Comparison of ENCODE assay signal across 1 cellular context in the genomic region with DNA sequence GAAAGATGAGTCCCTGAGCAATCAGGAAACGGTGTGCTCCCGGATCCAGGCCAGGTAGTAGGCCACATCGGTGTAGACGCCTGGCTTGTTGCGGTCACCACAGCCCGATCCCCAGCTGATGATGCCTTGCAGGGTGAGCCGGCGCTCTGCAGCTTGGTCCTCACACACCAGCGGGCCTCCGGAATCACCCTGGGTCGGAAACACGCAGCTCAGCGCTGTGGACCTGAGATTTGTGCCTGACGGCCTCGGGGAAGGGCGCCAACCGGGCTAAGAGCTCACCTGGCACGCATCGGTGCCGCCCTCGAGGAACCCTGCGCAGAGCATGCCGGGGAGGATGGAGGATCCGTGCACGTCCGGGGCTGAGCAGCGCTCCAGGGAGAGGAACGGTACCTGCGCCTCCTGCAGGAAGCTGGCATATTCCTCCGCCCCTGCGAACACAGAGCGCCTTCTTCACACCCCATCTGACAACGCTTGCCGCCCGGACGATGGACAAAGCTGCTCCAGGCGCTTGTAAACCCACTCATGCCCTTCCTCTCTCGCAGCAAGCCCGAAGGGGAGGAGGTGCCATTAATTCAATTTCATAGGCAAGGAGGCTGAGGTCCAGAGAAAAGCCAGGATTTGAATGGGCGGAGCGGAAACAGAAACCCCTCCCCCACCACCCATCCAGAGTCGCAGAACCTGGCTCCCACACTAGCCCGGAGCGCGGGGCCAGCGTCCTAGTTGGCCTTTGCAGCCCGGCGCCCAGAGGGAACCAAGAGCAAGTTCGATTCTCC.
TF ChIP-seq lines count a peak whose summit lies in the region.

No MANE protein-coding gene starts in this region.

TF ChIP-seq in WTC11, 78 proteins besides CTCF, POLR2A, EP300 and RAD21 (continued from another document):
- TF ChIP-seq, protein P1, sequence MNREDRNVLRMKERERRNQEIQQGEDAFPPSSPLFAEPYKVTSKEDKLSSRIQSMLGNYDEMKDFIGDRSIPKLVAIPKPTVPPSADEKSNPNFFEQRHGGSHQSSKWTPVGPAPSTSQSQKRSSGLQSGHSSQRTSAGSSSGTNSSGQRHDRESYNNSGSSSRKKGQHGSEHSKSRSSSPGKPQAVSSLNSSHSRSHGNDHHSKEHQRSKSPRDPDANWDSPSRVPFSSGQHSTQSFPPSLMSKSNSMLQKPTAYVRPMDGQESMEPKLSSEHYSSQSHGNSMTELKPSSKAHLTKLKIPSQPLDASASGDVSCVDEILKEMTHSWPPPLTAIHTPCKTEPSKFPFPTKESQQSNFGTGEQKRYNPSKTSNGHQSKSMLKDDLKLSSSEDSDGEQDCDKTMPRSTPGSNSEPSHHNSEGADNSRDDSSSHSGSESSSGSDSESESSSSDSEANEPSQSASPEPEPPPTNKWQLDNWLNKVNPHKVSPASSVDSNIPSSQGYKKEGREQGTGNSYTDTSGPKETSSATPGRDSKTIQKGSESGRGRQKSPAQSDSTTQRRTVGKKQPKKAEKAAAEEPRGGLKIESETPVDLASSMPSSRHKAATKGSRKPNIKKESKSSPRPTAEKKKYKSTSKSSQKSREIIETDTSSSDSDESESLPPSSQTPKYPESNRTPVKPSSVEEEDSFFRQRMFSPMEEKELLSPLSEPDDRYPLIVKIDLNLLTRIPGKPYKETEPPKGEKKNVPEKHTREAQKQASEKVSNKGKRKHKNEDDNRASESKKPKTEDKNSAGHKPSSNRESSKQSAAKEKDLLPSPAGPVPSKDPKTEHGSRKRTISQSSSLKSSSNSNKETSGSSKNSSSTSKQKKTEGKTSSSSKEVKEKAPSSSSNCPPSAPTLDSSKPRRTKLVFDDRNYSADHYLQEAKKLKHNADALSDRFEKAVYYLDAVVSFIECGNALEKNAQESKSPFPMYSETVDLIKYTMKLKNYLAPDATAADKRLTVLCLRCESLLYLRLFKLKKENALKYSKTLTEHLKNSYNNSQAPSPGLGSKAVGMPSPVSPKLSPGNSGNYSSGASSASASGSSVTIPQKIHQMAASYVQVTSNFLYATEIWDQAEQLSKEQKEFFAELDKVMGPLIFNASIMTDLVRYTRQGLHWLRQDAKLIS (CRISPR knock-in tag; IDR thresholded peaks at IDR 0.05; ENCODE audit: borderline replicate concordance) = peak; percentile 89; the same call in 1 of the 2 replicates
- no peak for TF ChIP-seq ZNF423 (CRISPR knock-in tag; IDR thresholded peaks at IDR 0.05)
- peak; percentile 71; the same call in 1 of the 2 replicates for TF ChIP-seq ZNF263 (CRISPR knock-in tag; IDR thresholded peaks at IDR 0.05; ENCODE audit: low read depth)
